35 cellular contexts compared by ENCODE assay signal in the genomic region with DNA sequence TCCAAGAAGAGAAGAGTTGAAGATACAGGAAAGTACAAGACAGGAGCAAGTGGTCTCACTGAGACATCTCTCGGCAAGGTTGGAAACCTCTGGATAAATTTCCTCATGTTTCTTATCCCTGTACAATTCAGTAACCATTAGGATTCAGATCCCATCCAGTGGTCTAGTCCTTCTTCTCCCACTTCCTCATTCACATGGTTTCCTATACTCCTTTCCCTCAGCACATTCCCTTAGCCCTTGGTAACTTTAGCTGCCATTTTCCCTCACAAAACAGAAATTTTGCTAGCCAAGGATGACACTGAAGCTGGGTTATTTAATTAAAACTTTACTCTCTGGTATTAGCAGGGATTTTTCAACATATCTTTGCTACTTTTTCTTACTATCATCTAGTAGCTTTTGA.
"Had no signal": no experiment of that assay in that cellular context is flagged by ENCODE, and none has a peak within 500 bp of the region (broad histone marks: within the 10 kb centered on the region; RNA-seq: fewer than 3 reads in every experiment).

No MANE protein-coding gene starts in this region.

- H3K27me3 ChIP-seq: body of pancreas, breast epithelium, Peyer's patch, SJSA1 had no signal

- H3K36me3 ChIP-seq: breast epithelium, Peyer's patch had no signal

- H3K4me3 ChIP-seq: body of pancreas, breast epithelium, Peyer's patch, SJSA1 had no signal

- H3K36me3 Mint-ChIP-seq: activated naive CD4-positive, alpha-beta T cell treated with anti-CD3 and anti-CD28 coated beads, Interleukin-2, amount 50 U/mL, for 24 hours; activated naive CD8-positive, alpha-beta T cell treated with anti-CD3 and anti-CD28 coated beads, Interleukin-2, amount 10 ng/mL, durations not matched to agents 7 days and 5 days had no signal

- H3K27ac ChIP-seq: body of pancreas, breast epithelium, KMS-11, Peyer's patch, SJSA1 had no signal

- H3K4me1 ChIP-seq: body of pancreas, breast epithelium, Peyer's patch had no signal

- H3K9me3 ChIP-seq: body of pancreas, breast epithelium, Peyer's patch, SJSA1, SK-N-SH had no signal

- H3K4me1 Mint-ChIP-seq: activated CD4-positive, alpha-beta T cell treated with anti-CD3 and anti-CD28 coated beads, Interleukin-2, amount 10 ng/mL, durations not matched to agents 24 days and 14 days; activated naive CD4-positive, alpha-beta T cell treated with anti-CD3 and anti-CD28 coated beads, Interleukin-2, amount 50 U/mL, for 24 hours; activated naive CD8-positive, alpha-beta T cell treated with anti-CD3 and anti-CD28 coated beads, Interleukin-2, amount 10 ng/mL, durations not matched to agents 7 days and 5 days; activated T-helper 17 cell treated with anti-CD3 and anti-CD28 coated beads, Interleukin-2, amount 50 U/mL, for 72 hours had no signal

- DNase-seq: activated CD4-positive, alpha-beta T cell treated with anti-CD3 and anti-CD28 coated beads, Interleukin-2, amount 10 ng/mL, durations not matched to agents 24 days and 14 days; activated CD4-positive, alpha-beta T cell treated with anti-CD3 and anti-CD28 coated beads, Interleukin-2, amount 50 U/mL, for 4 hours; activated CD8-positive, alpha-beta T cell treated with anti-CD3 and anti-CD28 coated beads for 36 hours; activated effector memory CD4-positive, alpha-beta T cell treated with anti-CD3 and anti-CD28 coated beads, Interleukin-2, amount 50 U/mL, for 16 hours; activated naive CD4-positive, alpha-beta T cell; activated naive CD8-positive, alpha-beta T cell treated with anti-CD3 and anti-CD28 coated beads, Interleukin-2, amount 10 ng/mL, durations not matched to agents 7 days and 5 days; activated T-cell treated with anti-CD3 and anti-CD28 coated beads, Interleukin-2, amount 50 U/mL, for 1 hour; activated T-cell treated with anti-CD3 and anti-CD28 coated beads, Interleukin-2, amount 50 U/mL, for 72 hours; amygdala; body of pancreas; NCI-H1092 treated with DMSO at 0.1 percent for 48 hours; NCI-H1417; NCI-H146; NCI-H187; NCI-H2029 treated with DMSO at 0.1 percent for 48 hours; NCI-H2107; NCI-H2171; NCI-H510A; NCI-H526; NCI-H748 treated with DMSO at 0.1 percent for 48 hours; NK-92 treated with Interleukin-12 subunit alpha and Interleukin-12 subunit beta, amount 100 ng/mL, for 24 hours; PC-3; Peyer's patch; RPMI8226; SHP77 treated with DMSO at 0.1 percent for 48 hours; SK-N-SH had no signal

- FAIRE-seq: astrocyte, TTC549 had no signal

- H3K27ac Mint-ChIP-seq: activated CD4-positive, alpha-beta T cell treated with anti-CD3 and anti-CD28 coated beads, Interleukin-2, amount 10 ng/mL, durations not matched to agents 24 days and 14 days; activated CD8-positive, alpha-beta T cell treated with anti-CD3 and anti-CD28 coated beads for 36 hours; activated naive CD4-positive, alpha-beta T cell treated with anti-CD3 and anti-CD28 coated beads, Interleukin-2, amount 50 U/mL, for 24 hours; activated naive CD8-positive, alpha-beta T cell treated with anti-CD3 and anti-CD28 coated beads, Interleukin-2, amount 10 ng/mL, durations not matched to agents 7 days and 5 days; activated T-cell treated with anti-CD3 and anti-CD28 coated beads, Interleukin-2, amount 50 U/mL, for 72 hours; activated T-helper 17 cell treated with anti-CD3 and anti-CD28 coated beads, Interleukin-2, amount 50 U/mL, for 72 hours; T-helper 1 cell treated with Interleukin-12 subunit alpha and Interleukin-12 subunit beta and Interleukin-4 antibody, amounts not matched to agents 30 μg/mL and 1 μg/mL, for 36 hours; T-helper 2 cell treated with Interferon-gamma antibody and Interleukin-4, amounts not matched to agents 5 μg/mL and 100 μg/mL, for 36 hours had no signal

- H3K4me2 ChIP-seq: KMS-11, SK-N-SH had no signal

- H3K9me3 Mint-ChIP-seq: activated CD4-positive, alpha-beta T cell treated with anti-CD3 and anti-CD28 coated beads, Interleukin-2, amount 10 ng/mL, durations not matched to agents 24 days and 14 days; activated CD8-positive, alpha-beta T cell treated with anti-CD3 and anti-CD28 coated beads for 36 hours; activated naive CD4-positive, alpha-beta T cell treated with anti-CD3 and anti-CD28 coated beads, Interleukin-2, amount 50 U/mL, for 24 hours; activated naive CD8-positive, alpha-beta T cell treated with anti-CD3 and anti-CD28 coated beads, Interleukin-2, amount 10 ng/mL, durations not matched to agents 7 days and 5 days; activated T-cell treated with anti-CD3 and anti-CD28 coated beads, Interleukin-2, amount 50 U/mL, for 72 hours; activated T-helper 17 cell treated with anti-CD3 and anti-CD28 coated beads, Interleukin-2, amount 50 U/mL, for 72 hours; T-helper 1 cell treated with Interleukin-12 subunit alpha and Interleukin-12 subunit beta and Interleukin-4 antibody, amounts not matched to agents 30 μg/mL and 1 μg/mL, for 36 hours; T-helper 2 cell treated with Interferon-gamma antibody and Interleukin-4, amounts not matched to agents 5 μg/mL and 100 μg/mL, for 36 hours had no signal

- ATAC-seq: activated CD8-positive, alpha-beta T cell treated with anti-CD3 and anti-CD28 coated beads for 36 hours; activated T-cell treated with anti-CD3 and anti-CD28 coated beads, Interleukin-2, amount 50 U/mL, for 72 hours; activated T-helper 17 cell treated with anti-CD3 and anti-CD28 coated beads, Interleukin-2, amount 50 U/mL, for 72 hours; body of pancreas; PC-3 had no signal

- H3K9ac ChIP-seq: KMS-11, SK-N-SH had no signal

- H3K4me3 Mint-ChIP-seq: activated CD4-positive, alpha-beta T cell treated with anti-CD3 and anti-CD28 coated beads, Interleukin-2, amount 10 ng/mL, durations not matched to agents 24 days and 14 days; activated CD8-positive, alpha-beta T cell treated with anti-CD3 and anti-CD28 coated beads for 36 hours; activated naive CD4-positive, alpha-beta T cell treated with anti-CD3 and anti-CD28 coated beads, Interleukin-2, amount 50 U/mL, for 24 hours; activated naive CD8-positive, alpha-beta T cell treated with anti-CD3 and anti-CD28 coated beads, Interleukin-2, amount 10 ng/mL, durations not matched to agents 7 days and 5 days; activated T-cell treated with anti-CD3 and anti-CD28 coated beads, Interleukin-2, amount 50 U/mL, for 72 hours; activated T-helper 17 cell treated with anti-CD3 and anti-CD28 coated beads, Interleukin-2, amount 50 U/mL, for 72 hours; T-helper 1 cell treated with Interleukin-12 subunit alpha and Interleukin-12 subunit beta and Interleukin-4 antibody, amounts not matched to agents 30 μg/mL and 1 μg/mL, for 36 hours; T-helper 2 cell treated with Interferon-gamma antibody and Interleukin-4, amounts not matched to agents 5 μg/mL and 100 μg/mL, for 36 hours had no signal
